ENCODE assay signal across 11 cellular contexts in the genomic region with DNA sequence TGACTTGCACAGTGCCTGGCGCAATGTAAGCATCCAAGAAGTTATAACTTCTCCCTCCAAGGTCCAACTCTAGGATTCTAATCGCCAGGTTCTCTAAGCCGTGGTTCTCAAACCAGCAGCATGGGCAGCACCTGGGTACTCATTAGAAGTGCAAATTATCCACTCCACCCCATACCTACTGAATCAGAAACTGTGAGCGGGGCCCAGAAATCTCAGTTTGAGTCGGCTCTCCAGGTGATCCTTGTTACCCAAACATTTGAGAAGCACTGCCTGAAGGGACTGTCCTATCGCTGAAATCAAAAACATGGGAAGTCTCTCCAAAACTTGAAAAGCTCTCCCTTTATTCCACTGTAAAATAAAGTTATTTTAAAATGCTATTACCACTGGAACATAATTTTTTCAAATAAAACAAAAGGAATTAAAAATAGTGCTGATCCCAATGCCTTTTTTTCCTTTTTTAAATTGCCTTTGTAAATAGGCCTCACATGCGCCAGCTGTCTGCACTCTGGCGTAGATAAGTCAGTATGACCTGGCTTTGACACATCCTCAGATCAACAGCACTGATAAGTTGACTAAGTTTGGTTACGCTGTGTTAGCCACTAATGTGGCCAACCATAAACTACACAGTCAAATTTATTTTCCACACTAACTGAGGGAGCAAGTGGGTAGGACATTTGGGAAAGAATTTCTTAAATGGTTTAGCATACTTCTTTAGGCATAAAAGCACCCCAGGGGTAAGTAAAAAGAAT. TPM values are rescaled to one million over a fixed set of nuclear protein-coding genes. Genes with fewer than 3 reads are reported as not detected.
DNase-seq lines count a peak whose midpoint lies in the region; ATAC-seq and TF ChIP-seq lines count a peak whose summit lies in the region.
"Had no signal": no experiment of that assay in that cellular context is flagged by ENCODE, and none has a peak within 500 bp of the region (broad histone marks: within the 10 kb centered on the region; RNA-seq: fewer than 3 reads in every experiment).

No MANE protein-coding gene starts in this region.

- H3T11ph ChIP-seq in H9 (ENCODE audit: low read length): no peak overlapping the region

- no peak overlapping the region for H4K91ac ChIP-seq in H9 (ENCODE audit: insufficient read length, low read depth, low read length)

- DNase-seq in activated T-cell treated with anti-CD3 and anti-CD28 coated beads, Interleukin-2, amount 50 U/mL, for 24 hours: no peak
- DNase-seq in activated T-cell treated with anti-CD3 and anti-CD28 coated beads, Interleukin-2, amount 50 U/mL, for 48 hours: no peak
- DNase-seq in RWPE2 (ENCODE audit: low spot score): no peak
- peak; percentile 45 for DNase-seq in choroid plexus epithelial cell (ENCODE audit: low read depth)
- DNase-seq in stimulated activated CD8-positive, alpha-beta memory T cell treated with anti-CD3 and anti-CD28 coated beads, Interleukin-12 subunit alpha, Interleukin-12 subunit beta, amount 100 ng/mL, for 1 hour (ENCODE audit: low read depth): peak; percentile 24
- no peak for DNase-seq in psoas muscle
- no peak for DNase-seq in H9
- DNase-seq in NCI-H524 treated with DMSO at 0.1 percent for 48 hours (lab: John Stamatoyannopoulos, UW): no peak
- DNase-seq: anterior cingulate cortex; stimulated activated naive CD4-positive, alpha-beta T cell treated with Interleukin-2 at 50 U/mL for 16 hours had no signal

- ATAC-seq in RWPE2 (ENCODE audit: low read depth) (peak; percentile 74; the same call in 2 of the 3 replicates), psoas muscle (no peak)

- H2BK120ac ChIP-seq in H9 (ENCODE audit: low read depth, low read length, poor library complexity, severe bottlenecking): no peak overlapping the region

- no peak overlapping the region for H3K56ac ChIP-seq in H9 (ENCODE audit: insufficient read length, low read depth, low read length)

- H3K9me3 ChIP-seq in RWPE2 (ENCODE audit: severe bottlenecking): no peaks in the 10 kb centered on the region
- H3K9me3 ChIP-seq in psoas muscle: no peaks in the 10 kb centered on the region
- H3K9me3 ChIP-seq in H9 (ENCODE audit: control insufficient read depth, low read depth, low read length): no peaks in the 10 kb centered on the region

- no peaks in the 10 kb centered on the region for H3K23me2 ChIP-seq in H9 (ENCODE audit: insufficient read length, low read depth, low read length, poor library complexity, severe bottlenecking)

- no peaks in the 10 kb centered on the region for H3K27me3 Mint-ChIP-seq in activated T-cell treated with anti-CD3 and anti-CD28 coated beads, Interleukin-2, amount 50 U/mL, for 24 hours
- H3K27me3 Mint-ChIP-seq in H9 (ENCODE audit: low read depth): no peaks in the 10 kb centered on the region

- H3K14ac ChIP-seq in H9 (ENCODE audit: insufficient read depth, low read length): no peak overlapping the region

- intact Hi-C loops in psoas muscle (cut with DNase I): no loop called here

- H3K4me2 ChIP-seq in H9 (ENCODE audit: insufficient read depth, insufficient read length, low read length): no peak overlapping the region

- H3K4me1 ChIP-seq in RWPE2 (ENCODE audit: insufficient read depth, poor library complexity, severe bottlenecking) (peaks cover under 1% of the 10 kb centered on the region), psoas muscle (no peaks in the 10 kb centered on the region), H9 (ENCODE audit: insufficient read depth, low read length) (no peaks in the 10 kb centered on the region)

- H3K9ac ChIP-seq in H9 (ENCODE audit: extremely low read depth, insufficient read length, low read length): no peak overlapping the region

- no peaks in the 10 kb centered on the region for H4K20me1 ChIP-seq in H9 (ENCODE audit: control insufficient read depth, insufficient read depth, insufficient read length)

- H3K79me2 ChIP-seq in H9 (ENCODE audit: insufficient read depth, low read length): no peaks in the 10 kb centered on the region

- H3K23ac ChIP-seq in H9 (ENCODE audit: insufficient read length, low read depth, low read length): no peak overlapping the region

- no peaks in the 10 kb centered on the region for H3K36me3 Mint-ChIP-seq in activated T-cell treated with anti-CD3 and anti-CD28 coated beads, Interleukin-2, amount 50 U/mL, for 24 hours (ENCODE audit: low read depth)
- no peaks in the 10 kb centered on the region for H3K36me3 Mint-ChIP-seq in H9 (ENCODE audit: insufficient read depth in 1 of 3, low read depth in 3 of 3)
- H3K36me3 Mint-ChIP-seq: mesothelial cell of epicardium had no signal

- peak overlapping the region; percentile 20 for H3K4me3 Mint-ChIP-seq in activated T-cell treated with anti-CD3 and anti-CD28 coated beads, Interleukin-2, amount 50 U/mL, for 24 hours
- no peak overlapping the region for H3K4me3 Mint-ChIP-seq in H9
- H3K4me3 Mint-ChIP-seq: mesothelial cell of epicardium had no signal

- no peak overlapping the region for H4K5ac ChIP-seq in H9 (ENCODE audit: insufficient read length, low read depth, low read length)

- H3K9me3 Mint-ChIP-seq in activated T-cell treated with anti-CD3 and anti-CD28 coated beads, Interleukin-2, amount 50 U/mL, for 24 hours: no peaks in the 10 kb centered on the region
- no peaks in the 10 kb centered on the region for H3K9me3 Mint-ChIP-seq in H9
- H3K9me3 Mint-ChIP-seq: mesothelial cell of epicardium had no signal

- H3K18ac ChIP-seq in H9 (ENCODE audit: insufficient read length, low read depth, low read length): no peak overlapping the region

- no peak overlapping the region for H2BK15ac ChIP-seq in H9 (ENCODE audit: low read depth, low read length)

- no peak overlapping the region for H2AK5ac ChIP-seq in H9 (ENCODE audit: insufficient read length, low read length)

- H2AFZ ChIP-seq in H9 (ENCODE audit: low read length): no peak overlapping the region

- no peak overlapping the region for H2BK12ac ChIP-seq in H9 (ENCODE audit: insufficient read length, low read depth, low read length)

- peaks cover 29% of the 10 kb centered on the region for H3K4me1 Mint-ChIP-seq in activated T-cell treated with anti-CD3 and anti-CD28 coated beads, Interleukin-2, amount 50 U/mL, for 24 hours (ENCODE audit: low read depth)
- no peaks in the 10 kb centered on the region for H3K4me1 Mint-ChIP-seq in H9

- no peaks in the 10 kb centered on the region for H3K36me3 ChIP-seq in RWPE2 (ENCODE audit: low read depth)
- no peaks in the 10 kb centered on the region for H3K36me3 ChIP-seq in psoas muscle (ENCODE audit: insufficient read depth in 1 of 2, low read depth in 1 of 2)

- no peaks in the 10 kb centered on the region for H3K27me3 ChIP-seq in RWPE2 (ENCODE audit: insufficient read depth, poor library complexity, severe bottlenecking)
- H3K27me3 ChIP-seq in psoas muscle (ENCODE audit: insufficient read depth in 3 of 3, low read length in 2 of 3): no peaks in the 10 kb centered on the region
- H3K27me3 ChIP-seq in H9 (ENCODE audit: insufficient read depth, low read length): no peaks in the 10 kb centered on the region

- H3K27ac Mint-ChIP-seq in activated T-cell treated with anti-CD3 and anti-CD28 coated beads, Interleukin-2, amount 50 U/mL, for 24 hours: peak overlapping the region; percentile 69
- no peak overlapping the region for H3K27ac Mint-ChIP-seq in H9
- H3K27ac Mint-ChIP-seq: mesothelial cell of epicardium had no signal

- no peak overlapping the region for H2BK5ac ChIP-seq in H9 (ENCODE audit: insufficient read length, low read length)

- H3K4ac ChIP-seq in H9 (ENCODE audit: low read depth, low read length): no peak overlapping the region

- no peak for TF ChIP-seq CTCF in RWPE2 (IDR thresholded peaks at IDR 0.05; ENCODE audit: poor library complexity, severe bottlenecking)
- TF ChIP-seq CTCF in choroid plexus epithelial cell (conservative IDR thresholded peaks at IDR 0.05; ENCODE audit: low read depth, low read length): no peak
- no peak for TF ChIP-seq CTCF in psoas muscle (IDR thresholded peaks at IDR 0.05)
- TF ChIP-seq CTCF in H9 (conservative IDR thresholded peaks at IDR 0.05): no peak

- H3K79me1 ChIP-seq in H9 (ENCODE audit: insufficient read depth, low read depth, low read length, poor library complexity, severe bottlenecking): no peaks in the 10 kb centered on the region

- no peak overlapping the region for H2BK20ac ChIP-seq in H9 (ENCODE audit: low read depth, low read length, poor library complexity, severe bottlenecking)

- WGBS in psoas muscle, 3 donors: 67 to 78% (median 70%) methylated on average over 9 of the region's 9 CpGs
- no CpG with 5 or more reads among the region's 9 CpGs for WGBS in H9 (ENCODE audit: extremely low coverage, insufficient read length, low lambda C conversion rate)

- H4K8ac ChIP-seq in H9 (replicated peaks; ENCODE audit: insufficient read length, low read depth, low read length): no peak overlapping the region

- H3K4me3 ChIP-seq in RWPE2 (ENCODE audit: severe bottlenecking) (no peak overlapping the region), choroid plexus epithelial cell (ENCODE audit: low read depth, low read length) (no peak overlapping the region), psoas muscle (no peak overlapping the region)

- H3K27ac ChIP-seq in RWPE2 (ENCODE audit: poor library complexity, severe bottlenecking) (no peak overlapping the region), psoas muscle (no peak overlapping the region), H9 (ENCODE audit: insufficient read length, low read depth, low read length) (no peak overlapping the region)

RNA-seq across cellular contexts. Expression of a gene that starts 8.4 kb away (rescaled TPM):
- 10 to 100 TPM; 20.9 to 31.0 (median 26.1) TPM for total RNA-seq in psoas muscle
- polyA plus RNA-seq in psoas muscle: 10 to 100 TPM; 16.4 to 41.6 (median 17.7) TPM
- 37.5 and 38.6 TPM in 2 replicates for total RNA-seq in H9 (2021)

RNA-seq across cellular contexts. Expression of a gene that starts 49.1 kb away (rescaled TPM):
- total RNA-seq in psoas muscle (1 to 10 TPM; 3.9 to 9.4 (median 4.4) TPM), H9 (2021) (2.4 and 3.3 TPM in 2 replicates)
- polyA plus RNA-seq in psoas muscle: 1 to 10 TPM; 1.4 to 2.4 (median 1.8) TPM

Comparison
In these comparisons a context has a peak if more than half of its experiments do, and no peak if none do; other contexts are left out.
1. DNase-seq: peak in choroid plexus epithelial cell (single experiment) and stimulated activated CD8-positive, alpha-beta memory T cell treated with anti-CD3 and anti-CD28 coated beads, Interleukin-12 subunit alpha, Interleukin-12 subunit beta, amount 100 ng/mL, for 1 hour (single experiment); none in activated T-cell treated with anti-CD3 and anti-CD28 coated beads, Interleukin-2, amount 50 U/mL, for 24 hours (single experiment), activated T-cell treated with anti-CD3 and anti-CD28 coated beads, Interleukin-2, amount 50 U/mL, for 48 hours (0 of 2), RWPE2 (single experiment), psoas muscle (0 of 2), H9 (single experiment) and NCI-H524 treated with DMSO at 0.1 percent for 48 hours (single experiment).